14 cellular contexts compared by ENCODE assay signal in the genomic region with DNA sequence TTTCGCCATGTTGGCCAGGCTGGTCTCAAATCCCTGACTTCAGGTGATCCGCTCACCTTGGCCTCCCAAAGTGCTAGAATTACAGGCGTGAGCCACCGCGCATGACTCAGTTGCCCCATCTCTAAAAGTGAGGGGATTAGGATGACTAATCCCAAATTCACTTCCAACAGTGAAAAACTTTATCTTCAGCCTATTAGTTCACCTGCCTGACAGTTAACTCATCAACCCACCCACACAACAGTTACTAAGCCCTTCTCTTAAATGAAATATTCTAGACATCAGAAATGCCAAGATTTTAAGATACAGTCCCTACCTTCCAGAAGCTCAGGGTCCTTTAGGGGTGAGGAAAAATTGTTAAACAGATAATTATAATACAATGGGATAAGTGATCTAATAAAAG. TPM values are rescaled to one million over a fixed set of nuclear protein-coding genes. Genes with fewer than 3 reads are reported as not detected.
A peak's percentile ranks its signal among the peaks of the same experiment; 100 is the strongest.
DNase-seq lines count a peak whose midpoint lies in the region; ATAC-seq, FAIRE-seq and TF ChIP-seq lines count a peak whose summit lies in the region.
"Had no signal": no experiment of that assay in that cellular context is flagged by ENCODE, and none has a peak within 500 bp of the region (broad histone marks: within the 10 kb centered on the region; RNA-seq: fewer than 3 reads in every experiment).

No MANE protein-coding gene starts in this region.

- peaks cover 23% of the 10 kb centered on the region for H3K36me3 Mint-ChIP-seq in activated CD8-positive, alpha-beta memory T cell treated with anti-CD3 and anti-CD28 coated beads, Interleukin-2, amount 10 ng/mL, durations not matched to agents 7 days and 5 days

- CTCF ChIA-PET in activated CD8-positive, alpha-beta memory T cell treated with anti-CD3 and anti-CD28 coated beads, Interleukin-2, amount 10 ng/mL, durations not matched to agents 7 days and 5 days (lab: Charles Lee), result interaction anchor here (2.1 kb wide), 1 partner anchor 10 kb away, joined by 5 read pairs; no protein-coding TSS in a partner anchor
- CTCF ChIA-PET in K562 (lab: Yijun Ruan, JAX; ENCODE audit: low intra/inter-chr PET ratio), result no interaction called here

- no peak overlapping the region for H3K4me3 Mint-ChIP-seq in activated CD8-positive, alpha-beta memory T cell treated with anti-CD3 and anti-CD28 coated beads, Interleukin-2, amount 10 ng/mL, durations not matched to agents 7 days and 5 days

- H3K9me3 Mint-ChIP-seq in activated CD8-positive, alpha-beta memory T cell treated with anti-CD3 and anti-CD28 coated beads, Interleukin-2, amount 10 ng/mL, durations not matched to agents 7 days and 5 days (ENCODE audit: low read depth), result no peaks in the 10 kb centered on the region

- peaks cover 8 to 10% of the 10 kb centered on the region in 2 experiments; a peak in 3 of 5 replicates for H3K4me1 ChIP-seq in K562 (replicated peaks in 1 of 2; ENCODE audit: control insufficient read depth in 2 of 2, insufficient read depth in 2 of 2, low read length in 2 of 2)
- H3K4me1 ChIP-seq in psoas muscle, result peaks cover 22% of the 10 kb centered on the region

- peak overlapping the region in 1 of 2 experiments; percentile 96; a peak in 2 of 4 replicates for H3K9ac ChIP-seq in K562 (ENCODE audit: insufficient read depth in 1 of 2, low read depth in 2 of 2, low read length in 2 of 2)

- peak overlapping the region; percentile 92 for H3K27ac ChIP-seq in K562 (ENCODE audit: extremely low read depth, low read depth, low read length)
- H3K27ac ChIP-seq in psoas muscle, result no peak overlapping the region

- no peaks in the 10 kb centered on the region for H4K20me1 ChIP-seq in K562 (replicated peaks; ENCODE audit: control insufficient read depth, insufficient read depth, low read length)

- intact Hi-C loops in K562 (cut with micrococcal nuclease), result loop anchor here (5.0 to 10.0 kb wide), 2 partner anchors 56 to 287 kb away; partner anchors contain the start of genes DDIAS and PRCP
- intact Hi-C loops in psoas muscle (cut with DNase I), result loop anchor here (5.0 kb wide), 3 partner anchors 34 to 289 kb away; partner anchors contain the start of genes PCF11 (in 2 of the 2), DDIAS (in 1 of the 2), PRCP (in 1 of the 2) and RAB30 (in 1 of the 2)

- no peak for DNase-seq in activated CD8-positive, alpha-beta memory T cell treated with anti-CD3 and anti-CD28 coated beads, Interleukin-2, amount 10 ng/mL, durations not matched to agents 7 days and 5 days
- no peak for DNase-seq in activated CD8-positive, alpha-beta memory T cell treated with anti-CD3 and anti-CD28 coated beads for 24 hours
- DNase-seq in NB4 (ENCODE audit: low read depth) (no peak), K562 (ENCODE audit: extremely low read depth in 1 of 4, low spot score in 3 of 4) (no peak), psoas muscle (no peak), left lobe of liver (ENCODE audit: low spot score) (no peak), NCI-H146 treated with DMSO at 0.1 percent for 48 hours (lab: John Stamatoyannopoulos, UW; ENCODE audit: unreplicated experiment) (no peak), NOMO-1 (lab: John Stamatoyannopoulos, UW; ENCODE audit: unreplicated experiment in 2 of 2) (no peak)
- DNase-seq: activated CD4-positive, CD25-positive, alpha-beta regulatory T cell treated with anti-CD3 and anti-CD28 coated beads, Interleukin-2, amount 50 U/mL, for 72 hours; adrenal gland; islet precursor cell; MG63; NCI-H748 treated with DMSO at 0.1 percent for 48 hours; T-helper 2 cell had no signal

- no TSS peak for BruUV-seq in K562 (replicated peaks; lab: Mats Ljungman, UMichigan)

- H3K9me3 ChIP-seq in K562 (replicated peaks; ENCODE audit: control insufficient read depth, insufficient read depth, low read depth, low read length), result no peaks in the 10 kb centered on the region
- H3K9me3 ChIP-seq in psoas muscle, result no peaks in the 10 kb centered on the region
- H3K9me3 ChIP-seq: adrenal gland, MG63 had no signal

- H3K27me3 ChIP-seq in K562 (ENCODE audit: control insufficient read depth in 2 of 2, insufficient read depth in 2 of 2, low read length in 2 of 2) (no peaks in the 10 kb centered on the region), psoas muscle (ENCODE audit: insufficient read depth in 3 of 3, low read length in 2 of 3) (no peaks in the 10 kb centered on the region)
- H3K27me3 ChIP-seq: adrenal gland, MG63 had no signal

- no peak for TF ChIP-seq CTCF in NB4 (IDR thresholded peaks at IDR 0.05; ENCODE audit: low read depth, low read length)
- no peak for TF ChIP-seq CTCF in K562 (IDR thresholded peaks at IDR 0.05 in 2 of 3, conservative IDR thresholded peaks at IDR 0.05 in 1 of 3; ENCODE audit: insufficient read depth in 2 of 3, low read depth in 1 of 3, low read length in 3 of 3)
- TF ChIP-seq CTCF in psoas muscle (IDR thresholded peaks at IDR 0.05), result no peak

- H3K27ac Mint-ChIP-seq in activated CD8-positive, alpha-beta memory T cell treated with anti-CD3 and anti-CD28 coated beads, Interleukin-2, amount 10 ng/mL, durations not matched to agents 7 days and 5 days, result peak overlapping the region; percentile 45

- peaks cover 32% of the 10 kb centered on the region for H3K4me1 Mint-ChIP-seq in activated CD8-positive, alpha-beta memory T cell treated with anti-CD3 and anti-CD28 coated beads, Interleukin-2, amount 10 ng/mL, durations not matched to agents 7 days and 5 days

- H2AFZ ChIP-seq in K562 (ENCODE audit: low read depth, low read length), result no peak overlapping the region

- H3K4me3 ChIP-seq in NB4 (ENCODE audit: low read depth, low read length) (peak overlapping the region; percentile 99), K562 (peak overlapping the region; percentile 82), psoas muscle (peak overlapping the region; percentile 86)
- H3K4me3 ChIP-seq: adrenal gland, MG63 had no signal

- no peak for TF ChIP-seq POLR2A in NB4 (IDR thresholded peaks at IDR 0.05; ENCODE audit: extremely low read depth, insufficient read length)
- TF ChIP-seq POLR2A in K562 (conservative IDR thresholded peaks at IDR 0.05), result no peak

- H3K36me3 ChIP-seq in K562 (ENCODE audit: control insufficient read depth, insufficient read depth, low read length), result peaks cover 48% of the 10 kb centered on the region
- H3K36me3 ChIP-seq in psoas muscle (ENCODE audit: insufficient read depth in 1 of 2, low read depth in 1 of 2), result peaks cover 3 to 61% of the 10 kb centered on the region in 2 donors

- peak overlapping the region; percentile 94 for H3K4me2 ChIP-seq in K562 (ENCODE audit: insufficient read depth, low read length)

- no peaks in the 10 kb centered on the region for H3K9me1 ChIP-seq in K562 (ENCODE audit: control insufficient read depth, insufficient read depth, low read length)

- in situ Hi-C loops in K562 (cut with MboI), result no loop called here

- no peak for ATAC-seq in activated CD8-positive, alpha-beta memory T cell treated with anti-CD3 and anti-CD28 coated beads, Interleukin-2, amount 10 ng/mL, durations not matched to agents 7 days and 5 days
- ATAC-seq in K562, result no peak
- ATAC-seq in psoas muscle, result no peak
- no peak for ATAC-seq in left lobe of liver

- WGBS in K562 (ENCODE audit: insufficient coverage, low coverage, missing lambda C conversion rate), result 83% methylated on average over 5 of the region's 5 CpGs
- WGBS in psoas muscle, 3 donors, result 95 to 97% (median 96%) methylated on average over 5 of the region's 5 CpGs

- H3K27me3 Mint-ChIP-seq in activated CD8-positive, alpha-beta memory T cell treated with anti-CD3 and anti-CD28 coated beads, Interleukin-2, amount 10 ng/mL, durations not matched to agents 7 days and 5 days, result no peaks in the 10 kb centered on the region

- no peak for TF ChIP-seq RAD21 in K562 (CRISPR knock-in tag; conservative IDR thresholded peaks at IDR 0.05 in 1 of 2, IDR thresholded peaks at IDR 0.05 in 1 of 2)

- peaks cover 29% of the 10 kb centered on the region for H3K79me2 ChIP-seq in K562 (ENCODE audit: control insufficient read depth, insufficient read depth, low read length)

- POLR2A ChIA-PET in K562 (lab: Yijun Ruan, JAX), result no interaction called here

- TF ChIP-seq EP300 in K562 (IDR thresholded peaks at IDR 0.05; ENCODE audit: low read length), result no peak

- no peak for FAIRE-seq in K562 (lab: Jason Lieb, UNC)

RNA-seq across cellular contexts. Expression of gene ANKRD42, which starts 2.0 kb away (rescaled TPM):
- total RNA-seq in activated CD8-positive, alpha-beta memory T cell treated with anti-CD3 and anti-CD28 coated beads, Interleukin-2, amount 10 ng/mL, durations not matched to agents 7 days and 5 days, result 1 to 10 TPM; 1.6 to 1.9 TPM
- total RNA-seq in K562 (2011; cell fraction: chromatin; rRNA removed; ENCODE audit: low replicate concordance), result 3.1 and 7.2 TPM in 2 replicates
- total RNA-seq in K562 (2011; cell fraction: nucleolus; rRNA removed), result 2.5 and 3.6 TPM in 2 replicates
- total RNA-seq in K562 (2011; cell fraction: nucleoplasm; rRNA removed), result 4.7 and 8.2 TPM in 2 replicates
- total RNA-seq in K562 (2014; rRNA removed), result 6.0 and 7.2 TPM in 2 replicates
- total RNA-seq in K562 (2014; rRNA removed; fragmentation: Illumina TruSeq; extraction: Trizol), result 4.2 and 4.3 TPM in 2 replicates
- 4.1 and 6.4 TPM in 2 replicates for total RNA-seq in K562 (2015; rRNA removed; fragmentation: Illumina TruSeq; extraction: Trizol)
- total RNA-seq in K562 (2021), result 6.1 and 6.7 TPM in 2 replicates
- 8.2 and 9.1 TPM in 2 replicates for polyA plus RNA-seq in K562 (2011; rRNA removed)
- 3.1 and 6.0 TPM in 2 replicates for polyA plus RNA-seq in K562 (2011; cell fraction: cytosol; rRNA removed)
- polyA plus RNA-seq in K562 (2011; cell fraction: nucleus; rRNA removed), result 9.4 and 10.3 TPM in 2 replicates
- polyA plus RNA-seq in K562 (2012), result 4.4 and 5.3 TPM in 2 replicates
- 5.3 and 6.6 TPM in 2 replicates for polyA plus RNA-seq in K562 (2014; fragmentation: Illumina TruSeq; extraction: Trizol)
- polyA plus RNA-seq in K562 (2014; fragmentation: Nextera tagmentation; extraction: Ambion mirVana), result 1 to 10 TPM; 2.8 to 5.5 TPM
- polyA plus RNA-seq in K562 (2014; rRNA removed), result 7.0 and 8.8 TPM in 2 replicates
- polyA minus RNA-seq in K562 (2011; rRNA and poly(A)+ RNA removed), result 5.0 and 7.3 TPM in 2 replicates
- 2.3 and 2.7 TPM in 2 replicates for polyA minus RNA-seq in K562 (2011; cell fraction: cytosol; rRNA and poly(A)+ RNA removed)
- 4.6 and 5.7 TPM in 2 replicates for polyA minus RNA-seq in K562 (2011; cell fraction: nucleus; rRNA and poly(A)+ RNA removed)
- total RNA-seq in psoas muscle, result 1 to 10 TPM; 3.6 to 4.6 (median 3.7) TPM
- 1 to 10 TPM; 1.6 to 9.1 (median 3.0) TPM for polyA plus RNA-seq in psoas muscle
- 4.3 TPM for total RNA-seq in left lobe of liver

RNA-seq across cellular contexts. Expression of gene PCF11, which starts 34.6 kb away (rescaled TPM):
- total RNA-seq in activated CD8-positive, alpha-beta memory T cell treated with anti-CD3 and anti-CD28 coated beads, Interleukin-2, amount 10 ng/mL, durations not matched to agents 7 days and 5 days, result 10 to 100 TPM; 71.6 to 85.0 TPM
- 149 and 246 TPM in 2 replicates for total RNA-seq in K562 (2011; cell fraction: chromatin; rRNA removed; ENCODE audit: low replicate concordance)
- total RNA-seq in K562 (2011; cell fraction: nucleolus; rRNA removed), result 121 and 125 TPM in 2 replicates
- total RNA-seq in K562 (2011; cell fraction: nucleoplasm; rRNA removed), result 244 and 270 TPM in 2 replicates
- total RNA-seq in K562 (2014; rRNA removed), result 37.4 and 42.4 TPM in 2 replicates
- 63.3 and 71.5 TPM in 2 replicates for total RNA-seq in K562 (2014; rRNA removed; fragmentation: Illumina TruSeq; extraction: Trizol)
- total RNA-seq in K562 (2015; rRNA removed; fragmentation: Illumina TruSeq; extraction: Trizol), result 64.1 and 71.8 TPM in 2 replicates
- 48.6 and 54.4 TPM in 2 replicates for total RNA-seq in K562 (2021)
- 91.6 and 104 TPM in 2 replicates for polyA plus RNA-seq in K562 (2011; rRNA removed)
- 41.1 and 92.3 TPM in 2 replicates for polyA plus RNA-seq in K562 (2011; cell fraction: cytosol; rRNA removed)
- 249 and 310 TPM in 2 replicates for polyA plus RNA-seq in K562 (2011; cell fraction: nucleus; rRNA removed)
- polyA plus RNA-seq in K562 (2012), result 36.3 and 47.3 TPM in 2 replicates
- 50.1 and 53.9 TPM in 2 replicates for polyA plus RNA-seq in K562 (2014; fragmentation: Illumina TruSeq; extraction: Trizol)
- polyA plus RNA-seq in K562 (2014; fragmentation: Nextera tagmentation; extraction: Ambion mirVana), result 10 to 100 TPM in 1 of 2 experiments, 1 to 10 TPM in 1; 9.3 to 11.3 TPM
- 77.6 and 78.0 TPM in 2 replicates for polyA plus RNA-seq in K562 (2014; rRNA removed)
- polyA minus RNA-seq in K562 (2011; rRNA and poly(A)+ RNA removed), result 93.4 and 117 TPM in 2 replicates
- polyA minus RNA-seq in K562 (2011; cell fraction: cytosol; rRNA and poly(A)+ RNA removed), result 21.8 and 22.7 TPM in 2 replicates
- 133 and 206 TPM in 2 replicates for polyA minus RNA-seq in K562 (2011; cell fraction: nucleus; rRNA and poly(A)+ RNA removed)
- 10 to 100 TPM; 31.4 to 57.4 (median 47.3) TPM for total RNA-seq in psoas muscle
- 10 to 100 TPM; 19.2 to 29.6 (median 25.3) TPM for polyA plus RNA-seq in psoas muscle
- total RNA-seq in left lobe of liver, result 23.6 TPM
